28 cellular contexts compared by ENCODE assay signal in the genomic region with DNA sequence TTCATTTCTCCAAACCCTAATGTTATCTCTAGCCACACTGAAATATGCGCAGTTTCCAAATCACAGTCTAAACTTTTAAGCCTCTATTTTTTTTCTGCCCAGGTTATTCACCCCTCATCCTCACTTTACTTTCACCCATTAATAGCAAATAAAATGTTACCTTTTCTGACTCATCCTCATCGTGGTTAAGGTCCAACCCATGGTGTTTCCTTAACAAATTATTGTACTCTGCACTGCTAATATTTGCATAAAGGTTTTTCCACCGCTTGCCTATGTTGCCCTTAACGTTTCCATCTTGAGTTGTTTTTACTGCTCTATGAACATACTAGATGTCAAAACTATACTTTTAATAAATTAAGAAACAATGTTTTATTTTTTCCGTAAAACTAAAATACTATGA.
"Had no signal": no experiment of that assay in that cellular context is flagged by ENCODE, and none has a peak within 500 bp of the region (broad histone marks: within the 10 kb centered on the region; RNA-seq: fewer than 3 reads in every experiment).

No MANE protein-coding gene starts in this region.

- H3K4me3 ChIP-seq: left lung, lung, neural progenitor cell, ovary, right atrium auricular region, skin epidermis, suprapubic skin, thoracic aorta, tibial artery, upper lobe of right lung had no signal

- H3K27me3 Mint-ChIP-seq: naive B cell; progenitor cell of endocrine pancreas; stimulated activated naive B cell treated with anti-CD40 and anti-IgM and Interleukin-4, amounts not matched to agents 10 μg/mL and 1 μg/mL and 100 μg/mL, for 72 hours; stimulated activated naive CD8-positive, alpha-beta T cell treated with anti-CD3 and anti-CD28 coated beads, Interleukin-15, Interleukin-2, amounts not matched to agents 100 ng/mL and 50 ng/mL, for 24 hours had no signal

- H3K4me1 ChIP-seq: right atrium auricular region, suprapubic skin, tibial artery, upper lobe of right lung had no signal

- H3K27ac ChIP-seq: left lung, neural progenitor cell, neutrophil, ovary, right atrium auricular region, skin epidermis, suprapubic skin, thoracic aorta, tibial artery, upper lobe of right lung had no signal

- DNase-seq: islet precursor cell; left lung; mesendoderm; naive B cell; natural killer cell; nephron progenitor cell; occipital lobe; ovary; stimulated activated CD4-positive, alpha-beta T cell treated with anti-CD3 and anti-CD28 coated beads, Interleukin-12 subunit alpha, Interleukin-12 subunit beta, amount 100 ng/mL, for 4 hours; stimulated activated CD4-positive, alpha-beta T cell treated with anti-CD3 and anti-CD28 coated beads, Interleukin-15, amount 100 ng/mL, for 24 hours; stimulated activated CD4-positive, alpha-beta T cell treated with anti-CD3 and anti-CD28 coated beads, Interleukin-2, amount 100 ng/mL, for 24 hours; stimulated activated CD4-positive, alpha-beta T cell treated with anti-CD3 and anti-CD28 coated beads, Interleukin-4, amount 100 ng/mL, for 1 hour; stimulated activated naive B cell treated with anti-CD40 and anti-IgM and Interleukin-4, amounts not matched to agents 10 μg/mL and 1 μg/mL and 100 μg/mL, for 72 hours; tibial artery; trophoblast cell; upper lobe of right lung had no signal

- ATAC-seq: left lung; natural killer cell; sciatic nerve; stimulated activated naive B cell treated with anti-CD40 and anti-IgM and Interleukin-4, amounts not matched to agents 10 μg/mL and 1 μg/mL and 100 μg/mL, for 72 hours; upper lobe of right lung had no signal

- H3K4me2 ChIP-seq: neural progenitor cell had no signal

- H3K36me3 Mint-ChIP-seq: mesothelial cell of epicardium; naive B cell; natural killer cell; neural progenitor cell; stimulated activated naive B cell treated with anti-CD40 and anti-IgM and Interleukin-4, amounts not matched to agents 10 μg/mL and 1 μg/mL and 100 μg/mL, for 72 hours had no signal

- H3K9ac ChIP-seq: neural progenitor cell had no signal

- H3K9me3 ChIP-seq: neutrophil, ovary, suprapubic skin, thoracic aorta, tibial artery, upper lobe of right lung had no signal

- FAIRE-seq: urothelium cell line had no signal

- H3K27ac Mint-ChIP-seq: mesothelial cell of epicardium; naive B cell; natural killer cell; nephron progenitor cell; neural progenitor cell; progenitor cell of endocrine pancreas; stimulated activated naive B cell treated with anti-CD40 and anti-IgM and Interleukin-4, amounts not matched to agents 10 μg/mL and 1 μg/mL and 100 μg/mL, for 72 hours; stimulated activated naive CD8-positive, alpha-beta T cell treated with anti-CD3 and anti-CD28 coated beads, Interleukin-15, Interleukin-2, amounts not matched to agents 100 ng/mL and 50 ng/mL, for 24 hours had no signal

- H3K4me3 Mint-ChIP-seq: mesothelial cell of epicardium; naive B cell; natural killer cell; nephron progenitor cell; neural progenitor cell; stimulated activated naive B cell treated with anti-CD40 and anti-IgM and Interleukin-4, amounts not matched to agents 10 μg/mL and 1 μg/mL and 100 μg/mL, for 72 hours; stimulated activated naive CD8-positive, alpha-beta T cell treated with anti-CD3 and anti-CD28 coated beads, Interleukin-15, Interleukin-2, amounts not matched to agents 100 ng/mL and 50 ng/mL, for 24 hours had no signal

- H3K4me1 Mint-ChIP-seq: mesothelial cell of epicardium; naive B cell; natural killer cell; nephron progenitor cell; neural progenitor cell; stimulated activated naive B cell treated with anti-CD40 and anti-IgM and Interleukin-4, amounts not matched to agents 10 μg/mL and 1 μg/mL and 100 μg/mL, for 72 hours had no signal

- H2AFZ ChIP-seq: neural progenitor cell had no signal

- H3K27me3 ChIP-seq: left lung, neural progenitor cell, neutrophil, ovary, right atrium auricular region, suprapubic skin, tibial artery, upper lobe of right lung had no signal

- H3K36me3 ChIP-seq: left lung, neural progenitor cell, neutrophil, ovary, right atrium auricular region, suprapubic skin, thoracic aorta, tibial artery, upper lobe of right lung had no signal
